34 cellular contexts compared by ENCODE assay signal in the genomic region with DNA sequence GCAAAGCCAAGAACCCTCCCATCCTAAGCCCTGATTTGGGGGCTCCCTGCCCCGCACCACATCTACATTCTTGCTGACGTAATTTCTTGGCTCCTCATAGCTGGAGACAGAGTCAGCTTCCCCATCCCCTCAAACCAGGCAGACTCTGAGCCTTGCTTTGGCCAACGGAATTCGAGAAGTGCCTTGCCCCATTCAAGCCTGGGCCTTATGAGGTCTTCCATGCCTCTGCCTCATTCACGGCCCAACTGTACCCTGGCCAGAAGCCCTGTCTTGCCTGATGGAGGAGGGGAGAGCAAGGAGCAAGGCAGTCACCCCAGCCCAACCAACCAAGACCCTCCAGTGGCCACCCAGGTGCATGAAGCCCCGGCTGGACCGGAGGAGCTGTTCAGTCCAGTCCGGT.
"Had no signal": no experiment of that assay in that cellular context is flagged by ENCODE, and none has a peak within 500 bp of the region (broad histone marks: within the 10 kb centered on the region; RNA-seq: fewer than 3 reads in every experiment).

No MANE protein-coding gene starts in this region.

- FAIRE-seq: astrocyte, bronchial epithelial cell had no signal

- H3K9me3 ChIP-seq: adrenal gland, ascending aorta, body of pancreas, breast epithelium had no signal

- DNase-seq: activated effector memory CD4-positive, alpha-beta T cell treated with anti-CD3 and anti-CD28 coated beads, Interleukin-2, amount 50 U/mL, for 16 hours; activated effector memory CD4-positive, alpha-beta T cell treated with Interleukin-2 at 50 U/mL for 16 hours; activated gamma-delta T cell; activated gamma-delta T cell treated with Interleukin-2 at 50 U/mL for 16 hours; activated naive CD4-positive, alpha-beta T cell; activated naive CD4-positive, alpha-beta T cell treated with anti-CD3 and anti-CD28 coated beads for 36 hours; activated naive CD4-positive, alpha-beta T cell treated with anti-CD3 and anti-CD28 coated beads, Interleukin-2, amount 10 ng/mL, durations not matched to agents 7 days and 5 days; activated naive CD4-positive, alpha-beta T cell treated with anti-CD3 and anti-CD28 coated beads, Interleukin-2, amount 50 U/mL, for 16 hours; activated naive CD4-positive, alpha-beta T cell treated with Interleukin-2 at 50 U/mL for 16 hours; activated naive CD8-positive, alpha-beta T cell treated with anti-CD3 and anti-CD28 coated beads for 36 hours; activated naive CD8-positive, alpha-beta T cell treated with anti-CD3 and anti-CD28 coated beads, Interleukin-2, amount 10 ng/mL, durations not matched to agents 7 days and 5 days; activated naive CD8-positive, alpha-beta T cell treated with anti-CD3 and anti-CD28 coated beads, Interleukin-2, amount 50 U/mL, for 24 hours; activated T-cell treated with anti-CD3 and anti-CD28 coated beads, Interleukin-2, amount 50 U/mL, for 1 hour; activated T-cell treated with anti-CD3 and anti-CD28 coated beads, Interleukin-2, amount 50 U/mL, for 24 hours; activated T-cell treated with anti-CD3 and anti-CD28 coated beads, Interleukin-2, amount 50 U/mL, for 4 hours; activated T-cell treated with anti-CD3 and anti-CD28 coated beads, Interleukin-2, amount 50 U/mL, for 48 hours; activated T-cell treated with anti-CD3 and anti-CD28 coated beads, Interleukin-2, amount 50 U/mL, for 72 hours; adrenal gland; amniotic stem cell; amygdala; anterior cingulate cortex; aorta; body of pancreas; brain microvascular endothelial cell; caudate nucleus; central memory CD4-positive, alpha-beta T cell; cerebellar nuclear complex had no signal

- H3K4me3 ChIP-seq: adrenal gland, ascending aorta, body of pancreas, breast epithelium, cardiac muscle cell had no signal

- H3K36me3 ChIP-seq: adrenal gland, ascending aorta, brain microvascular endothelial cell, breast epithelium, cardiac muscle cell had no signal

- H3K27ac ChIP-seq: adrenal gland, ascending aorta, body of pancreas, brain microvascular endothelial cell, breast epithelium, cardiac muscle cell had no signal

- H3K4me1 ChIP-seq: adrenal gland, ascending aorta, body of pancreas, breast epithelium had no signal

- H3K27me3 ChIP-seq: adrenal gland, ascending aorta, body of pancreas, brain microvascular endothelial cell, breast epithelium, cardiac muscle cell had no signal

- ATAC-seq: activated naive CD4-positive, alpha-beta T cell treated with anti-CD3 and anti-CD28 coated beads, Interleukin-2, amount 50 U/mL, for 72 hours; activated naive CD8-positive, alpha-beta T cell treated with anti-CD3 and anti-CD28 coated beads, Interleukin-2, amount 50 U/mL, for 24 hours; activated T-cell treated with anti-CD3 and anti-CD28 coated beads, Interleukin-2, amount 50 U/mL, for 4 hours; activated T-cell treated with anti-CD3 and anti-CD28 coated beads, Interleukin-2, amount 50 U/mL, for 72 hours; activated T-helper 17 cell treated with anti-CD3 and anti-CD28 coated beads, Interleukin-2, amount 50 U/mL, for 72 hours; body of pancreas had no signal
